Comparison of ENCODE assay signal across 16 cellular contexts in genomic region chr19:46927106-46927505, GRCh38.
DNase-seq lines count a peak whose midpoint lies in the region; ATAC-seq and TF ChIP-seq lines count a peak whose summit lies in the region.
"Had no signal": no experiment of that assay in that cellular context is flagged by ENCODE, and none has a peak within 500 bp of the region (broad histone marks: within the 10 kb centered on the region; RNA-seq: fewer than 3 reads in every experiment).

No MANE protein-coding gene starts in this region.

- DNase-seq in MM.1S = no peak
- DNase-seq in neural crest cell (ENCODE audit: low read depth, low spot score) = no peak
- DNase-seq in activated CD4-positive, alpha-beta T cell treated with anti-CD3 and anti-CD28 coated beads, Interleukin-2, amount 50 U/mL, for 48 hours = no peak
- no peak for DNase-seq in activated CD8-positive, alpha-beta memory T cell treated with anti-CD3 and anti-CD28 coated beads, Interleukin-2, amount 50 U/mL, for 48 hours
- DNase-seq: activated CD4-positive, alpha-beta T cell treated with anti-CD3 and anti-CD28 coated beads, Interleukin-2, amount 10 ng/mL, durations not matched to agents 24 days and 14 days; activated effector memory CD4-positive, alpha-beta T cell treated with Interleukin-2 at 50 U/mL for 16 hours; BE2C; HCEC 1CT; NCI-H1694; ovary; stimulated activated CD4-positive, alpha-beta T cell treated with anti-CD3 and anti-CD28 coated beads, Interleukin-1b, Interleukin-23, amount 100 ng/mL, for 48 hours had no signal

- peaks cover 44 to 72% (median 50%) of the 10 kb centered on the region in 10 experiments for H3K4me1 ChIP-seq in BLaER1 treated with 17β-estradiol and CSF1 and Interleukin-3, amounts not matched to agents 10 nM and 100 nM
- H3K4me1 ChIP-seq in MM.1S (ENCODE audit: low read length) = peaks cover 46% of the 10 kb centered on the region
- H3K4me1 ChIP-seq: BE2C had no signal

- peak overlapping the region; percentile 40 to 79 (median 58); a peak in 21 of 22 replicates for H3K4me2 ChIP-seq in BLaER1 treated with 17β-estradiol and CSF1 and Interleukin-3, amounts not matched to agents 10 nM and 100 nM
- peak overlapping the region; percentile 66; the same call in 1 of the 2 replicates for H3K4me2 ChIP-seq in MM.1S (ENCODE audit: low read depth, low read length)

- 0 out of 22 replicates have a peak overlapping the region, but pooled peaks of 1 of the 11 experiments have one; percentile 6 for H3K27ac ChIP-seq in BLaER1 treated with 17β-estradiol and CSF1 and Interleukin-3, amounts not matched to agents 10 nM and 100 nM
- H3K27ac ChIP-seq in MM.1S (ENCODE audit: low read length) (peak overlapping the region; percentile 54; the same call in 1 of the 2 replicates), cingulate gyrus (ENCODE audit: low read depth, low read length) (peak overlapping the region; percentile 95)
- H3K27ac ChIP-seq: ovary had no signal

- H3K36me3 ChIP-seq in BLaER1 treated with 17β-estradiol and CSF1 and Interleukin-3, amounts not matched to agents 10 nM and 100 nM = peaks cover 22 to 74% (median 38%) of the 10 kb centered on the region in 11 experiments
- no peaks in the 10 kb centered on the region for H3K36me3 ChIP-seq in MM.1S (replicated peaks; ENCODE audit: insufficient read depth, low read length)
- H3K36me3 ChIP-seq: ovary had no signal

- peak overlapping the region; percentile 68 for H3K27ac Mint-ChIP-seq in neural crest cell (ENCODE audit: unreplicated experiment)
- H3K27ac Mint-ChIP-seq: activated CD4-positive, alpha-beta T cell treated with anti-CD3 and anti-CD28 coated beads, Interleukin-2, amount 10 ng/mL, durations not matched to agents 24 days and 14 days had no signal

- H3K27me3 Mint-ChIP-seq in neural crest cell (ENCODE audit: low read depth) = no peaks in the 10 kb centered on the region
- H3K27me3 Mint-ChIP-seq: activated CD4-positive, alpha-beta T cell treated with anti-CD3 and anti-CD28 coated beads, Interleukin-2, amount 10 ng/mL, durations not matched to agents 24 days and 14 days had no signal

- no peak overlapping the region for H3K4me3 ChIP-seq in BLaER1 treated with 17β-estradiol and CSF1 and Interleukin-3, amounts not matched to agents 10 nM and 100 nM
- peak overlapping the region; percentile 23; the same call in 1 of the 2 replicates for H3K4me3 ChIP-seq in MM.1S (ENCODE audit: low read length)
- H3K4me3 ChIP-seq: ovary had no signal

- peak overlapping the region; percentile 35 for H3K4me3 Mint-ChIP-seq in neural crest cell
- H3K4me3 Mint-ChIP-seq: activated CD4-positive, alpha-beta T cell treated with anti-CD3 and anti-CD28 coated beads, Interleukin-2, amount 10 ng/mL, durations not matched to agents 24 days and 14 days had no signal

- no peak for ATAC-seq in HG02678 (IDR thresholded peaks at IDR 0.05; ENCODE audit: unreplicated experiment)
- no peak for ATAC-seq in HG03469 (IDR thresholded peaks at IDR 0.05; ENCODE audit: unreplicated experiment)
- ATAC-seq: left lobe of liver had no signal

- H3K27me3 ChIP-seq in BLaER1 treated with 17β-estradiol and CSF1 and Interleukin-3, amounts not matched to agents 10 nM and 100 nM = no peaks in the 10 kb centered on the region
- no peaks in the 10 kb centered on the region for H3K27me3 ChIP-seq in MM.1S (replicated peaks; ENCODE audit: insufficient read depth, low read length)
- H3K27me3 ChIP-seq: BE2C, ovary had no signal

- no peaks in the 10 kb centered on the region for H3K9me3 ChIP-seq in BLaER1 treated with 17β-estradiol and CSF1 and Interleukin-3, amounts not matched to agents 10 nM and 100 nM (replicated peaks in 1 of 11)
- H3K9me3 ChIP-seq in MM.1S (replicated peaks; ENCODE audit: insufficient read depth, low read length) = no peaks in the 10 kb centered on the region
- H3K9me3 ChIP-seq: BE2C, ovary had no signal

- H3K9ac ChIP-seq in BLaER1 treated with 17β-estradiol and CSF1 and Interleukin-3, amounts not matched to agents 10 nM and 100 nM = no peak overlapping the region
- H3K9ac ChIP-seq in MM.1S (ENCODE audit: low read length) = no peak overlapping the region

- TF ChIP-seq CTCF in MM.1S (IDR thresholded peaks at IDR 0.05; ENCODE audit: low read length) (no peak), neural crest cell (conservative IDR thresholded peaks at IDR 0.05) (no peak)

- H3K36me3 Mint-ChIP-seq in neural crest cell (ENCODE audit: low read depth) = peaks cover 3% of the 10 kb centered on the region

- peaks cover 22% of the 10 kb centered on the region for H3F3A ChIP-seq in MM.1S (ENCODE audit: insufficient read depth, low read length)

- peaks cover 56% of the 10 kb centered on the region for H3K4me1 Mint-ChIP-seq in neural crest cell

- H3K9me3 Mint-ChIP-seq in neural crest cell = no peaks in the 10 kb centered on the region
- H3K9me3 Mint-ChIP-seq: activated CD4-positive, alpha-beta T cell treated with anti-CD3 and anti-CD28 coated beads, Interleukin-2, amount 10 ng/mL, durations not matched to agents 24 days and 14 days had no signal

- no peaks in the 10 kb centered on the region for H3K9me2 ChIP-seq in MM.1S (replicated peaks; ENCODE audit: insufficient read depth, low read length)

- H3K79me2 ChIP-seq in MM.1S (ENCODE audit: low read length) = peaks cover 54% of the 10 kb centered on the region

- peaks cover 83 to 100% (median 100%) of the 10 kb centered on the region in 11 experiments; a peak in 21 of 22 replicates for H4K20me1 ChIP-seq in BLaER1 treated with 17β-estradiol and CSF1 and Interleukin-3, amounts not matched to agents 10 nM and 100 nM
- H4K20me1 ChIP-seq in MM.1S (ENCODE audit: insufficient read depth, low read length) = no peaks in the 10 kb centered on the region

- no peak overlapping the region for H2AFZ ChIP-seq in MM.1S (ENCODE audit: low read length)
